In the genomic region with DNA sequence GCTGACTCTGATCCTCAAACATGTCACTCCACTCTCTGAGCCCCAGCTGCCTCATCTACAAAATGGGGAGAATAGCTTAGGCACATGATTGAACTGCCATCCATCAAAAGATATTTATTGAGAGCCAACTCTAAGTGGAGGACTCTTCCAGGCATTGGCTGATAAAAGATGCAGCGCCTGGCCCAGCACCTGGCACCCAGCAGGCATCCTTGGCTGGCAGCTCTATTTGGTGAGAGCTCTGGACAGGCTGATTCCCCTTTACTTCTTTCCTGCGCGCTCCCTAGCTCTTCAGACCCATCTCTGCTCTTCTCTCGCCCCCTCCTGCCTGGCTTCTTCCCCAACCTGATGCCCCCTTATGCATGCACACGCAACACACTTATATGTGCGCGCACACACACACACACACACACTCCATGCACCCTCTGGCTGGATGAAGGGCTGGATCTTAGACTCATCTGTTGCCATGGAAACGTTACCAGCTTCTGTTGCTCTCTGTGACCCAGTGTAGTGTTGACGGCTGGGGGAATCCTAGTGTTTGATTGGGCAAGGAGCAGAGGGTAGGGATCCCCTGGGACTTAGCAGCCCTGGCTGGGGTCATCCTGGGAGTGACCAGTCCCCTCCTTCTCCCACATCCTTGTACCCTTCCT, we compare ENCODE assay signal across 20 cellular contexts. TPM values are rescaled to one million over a fixed set of nuclear protein-coding genes. Genes with fewer than 3 reads are reported as not detected.
A peak's percentile ranks its signal among the peaks of the same experiment; 100 is the strongest.
DNase-seq lines count a peak whose midpoint lies in the region; ATAC-seq and TF ChIP-seq lines count a peak whose summit lies in the region.
"Had no signal": no experiment of that assay in that cellular context is flagged by ENCODE, and none has a peak within 500 bp of the region (broad histone marks: within the 10 kb centered on the region; RNA-seq: fewer than 3 reads in every experiment).

No MANE protein-coding gene starts in this region.

- peaks cover 20% of the 10 kb centered on the region for H3K4me1 ChIP-seq in neural progenitor cell
- H3K4me1 ChIP-seq: breast epithelium had no signal

- H3K27ac ChIP-seq in VCaP (peak overlapping the region; percentile 93), neural progenitor cell (no peak overlapping the region)
- H3K27ac ChIP-seq: breast epithelium, left lung, psoas muscle, upper lobe of left lung had no signal

- H2AFZ ChIP-seq in neural progenitor cell (replicated peaks), result no peak overlapping the region

- CTCF ChIA-PET in HEK293T (lab: Yijun Ruan, JAX), result no interaction called here

- no peaks in the 10 kb centered on the region for H3K36me3 Mint-ChIP-seq in neural progenitor cell
- H3K36me3 Mint-ChIP-seq: CD8-positive, alpha-beta memory T cell had no signal

- H3K4me2 ChIP-seq in neural progenitor cell, result no peak overlapping the region

- no peak overlapping the region for H3K4me3 ChIP-seq in neural progenitor cell
- H3K4me3 ChIP-seq: breast epithelium, left lung, psoas muscle, upper lobe of left lung had no signal

- peaks cover 25% of the 10 kb centered on the region for H3K4me1 Mint-ChIP-seq in neural progenitor cell

- H3K36me3 ChIP-seq in neural progenitor cell, result no peaks in the 10 kb centered on the region
- H3K36me3 ChIP-seq: breast epithelium, left lung, upper lobe of left lung had no signal

- H3K79me2 ChIP-seq in neural progenitor cell (ENCODE audit: low read depth), result no peaks in the 10 kb centered on the region

- no peak for ATAC-seq in esophagus mucosa
- ATAC-seq: left lung, psoas muscle had no signal

- no peak overlapping the region for H3K4me3 Mint-ChIP-seq in neural progenitor cell
- H3K4me3 Mint-ChIP-seq: stimulated activated naive CD8-positive, alpha-beta T cell treated with anti-CD3 and anti-CD28 coated beads, Interleukin-15, Interleukin-2, amounts not matched to agents 100 ng/mL and 50 ng/mL, for 24 hours had no signal

- H3K9me3 Mint-ChIP-seq in neural progenitor cell, result peaks cover 3% of the 10 kb centered on the region
- H3K9me3 Mint-ChIP-seq: CD8-positive, alpha-beta memory T cell; stimulated activated naive CD8-positive, alpha-beta T cell treated with anti-CD3 and anti-CD28 coated beads, Interleukin-15, Interleukin-2, amounts not matched to agents 100 ng/mL and 50 ng/mL, for 24 hours had no signal

- peaks cover 47% of the 10 kb centered on the region for H3K27me3 ChIP-seq in neural progenitor cell
- H3K27me3 ChIP-seq: breast epithelium had no signal

- TF ChIP-seq CTCF in VCaP (conservative IDR thresholded peaks at IDR 0.05), result no peak
- TF ChIP-seq CTCF in neural progenitor cell (IDR thresholded peaks at IDR 0.05), result no peak

- H3K27me3 Mint-ChIP-seq in neural progenitor cell (ENCODE audit: insufficient read depth, low read depth), result peaks cover 7% of the 10 kb centered on the region

- no peaks in the 10 kb centered on the region for H4K20me1 ChIP-seq in neural progenitor cell (ENCODE audit: low read depth)

- peaks cover 14% of the 10 kb centered on the region for H3F3A ChIP-seq in neural progenitor cell (ENCODE audit: low read depth)

- POLR2A ChIA-PET in HEK293T (lab: Yijun Ruan, JAX), result no interaction called here

- H3K27ac Mint-ChIP-seq in neural progenitor cell, result no peak overlapping the region
- H3K27ac Mint-ChIP-seq: CD8-positive, alpha-beta memory T cell; stimulated activated naive CD8-positive, alpha-beta T cell treated with anti-CD3 and anti-CD28 coated beads, Interleukin-15, Interleukin-2, amounts not matched to agents 100 ng/mL and 50 ng/mL, for 24 hours had no signal

- DNase-seq in NCI-H2196 (lab: John Stamatoyannopoulos, UW; ENCODE audit: unreplicated experiment), result peak; percentile 56
- DNase-seq in NCI-H2196 treated with DMSO at 0.1 percent for 48 hours (lab: John Stamatoyannopoulos, UW; ENCODE audit: unreplicated experiment), result no peak
- DNase-seq in M059J (ENCODE audit: low read depth), result peak; percentile 26
- peak; percentile 82 for DNase-seq in neural progenitor cell (ENCODE audit: low spot score)
- no peak for DNase-seq in HEK293T (ENCODE audit: extremely low spot score)
- DNase-seq in SHP77 treated with DMSO at 0.1 percent for 48 hours (lab: John Stamatoyannopoulos, UW), result no peak
- DNase-seq: activated CD4-positive, alpha-beta T cell treated with anti-CD3 and anti-CD28 coated beads for 4 hours; activated naive CD4-positive, alpha-beta T cell treated with anti-CD3 and anti-CD28 coated beads, Interleukin-2, amount 50 U/mL, for 16 hours; CD8-positive, alpha-beta memory T cell; left lung; NCI-H1048; psoas muscle; SHP77; T-helper 9 cell; upper lobe of left lung had no signal

- H3K9ac ChIP-seq in neural progenitor cell, result no peak overlapping the region

- H3K9me3 ChIP-seq in neural progenitor cell (ENCODE audit: low read depth), result no peaks in the 10 kb centered on the region
- H3K9me3 ChIP-seq: breast epithelium, left lung, psoas muscle, upper lobe of left lung had no signal

TF ChIP-seq in HEK293T, 16 proteins besides CTCF, POLR2A, EP300 and RAD21:
- TF ChIP-seq LEF1 (IDR thresholded peaks at IDR 0.05; ENCODE audit: borderline replicate concordance) (no peak), ARNT (IDR thresholded peaks at IDR 0.05) (no peak), FOXK2 (IDR thresholded peaks at IDR 0.05) (no peak), PKNOX1 (IDR thresholded peaks at IDR 0.05) (no peak), NFRKB (IDR thresholded peaks at IDR 0.05) (no peak), L3MBTL2 (conservative IDR thresholded peaks at IDR 0.05) (no peak)

RNA-seq across cellular contexts. Expression of gene VWA5B1, which starts 49.3 kb away (rescaled TPM):
- not detected in 2 replicates for total RNA-seq in M059J (2014; rRNA removed; shearing (Covaris generic))
- not detected in 2 replicates for total RNA-seq in neural progenitor cell (ENCODE audit: low replicate concordance)
- not detected for total RNA-seq in esophagus mucosa
- total RNA-seq: CD8-positive, alpha-beta memory T cell; myocyte had no signal

Comparison
In these comparisons a context has a peak if more than half of its experiments do, and no peak if none do; other contexts are left out.
1. DNase-seq: peak in NCI-H2196 (single experiment), M059J (single experiment) and neural progenitor cell (single experiment); none in NCI-H2196 treated with DMSO at 0.1 percent for 48 hours (single experiment), HEK293T (single experiment) and SHP77 treated with DMSO at 0.1 percent for 48 hours (single experiment).